Comparison of ENCODE assay signal across 8 cellular contexts in genomic region chr1:150876111-150876434, GRCh38. TPM values are rescaled to one million over a fixed set of nuclear protein-coding genes. Genes with fewer than 3 reads are reported as not detected.
DNase-seq lines count a peak whose midpoint lies in the region; ATAC-seq and TF ChIP-seq lines count a peak whose summit lies in the region.

No MANE protein-coding gene starts in this region.

- POLR2A ChIA-PET in RWPE1 (lab: Yijun Ruan, JAX; ENCODE audit: low non-redundant PET), result no interaction called here

- TF ChIP-seq CTCF in RWPE1 (conservative IDR thresholded peaks at IDR 0.05; ENCODE audit: low read depth) (no peak), colonic mucosa (IDR thresholded peaks at IDR 0.05) (no peak), lower lobe of right lung (IDR thresholded peaks at IDR 0.05) (no peak), testis (IDR thresholded peaks at IDR 0.05) (no peak)

- H3K4me3 ChIP-seq in HUES6 (ENCODE audit: low read depth, low read length) (peak overlapping the region; percentile 91), colonic mucosa (peak overlapping the region; percentile 92), lower lobe of right lung (peak overlapping the region; percentile 90), testis (peak overlapping the region; percentile 91 to 96)

- peak; percentile 80 to 81 for ATAC-seq in lower lobe of right lung

- intact Hi-C loops in colonic mucosa (cut with DNase I), result no loop called here
- intact Hi-C loops in lower lobe of right lung (cut with DNase I), result no loop called here
- intact Hi-C loops in testis (cut with DNase I; ENCODE audit: low total_unique reads), result no loop called here

- peak; percentile 43 for DNase-seq in COLO829 (ENCODE audit: low spot score)
- DNase-seq in GM19240 (ENCODE audit: insufficient read length, low spot score), result peak; percentile 9
- DNase-seq in RWPE1 (ENCODE audit: low spot score), result peak; percentile 53
- no peak for DNase-seq in colonic mucosa
- DNase-seq in lower lobe of right lung, result no peak
- DNase-seq in testis, result peak; percentile 71
- DNase-seq in mucosa of gallbladder (ENCODE audit: low spot score), result no peak

- TF ChIP-seq POLR2A in testis (IDR thresholded peaks at IDR 0.05), result no peak

- peak overlapping the region; percentile 53; the same call in 1 of the 2 replicates for H3K27ac ChIP-seq in HUES6 (ENCODE audit: low read depth, low read length)
- peak overlapping the region; percentile 94 for H3K27ac ChIP-seq in RWPE1
- H3K27ac ChIP-seq in colonic mucosa, result peak overlapping the region; percentile 93
- H3K27ac ChIP-seq in lower lobe of right lung, result peak overlapping the region; percentile 93
- peak overlapping the region; percentile 98 to 100 for H3K27ac ChIP-seq in testis

- H3K9ac ChIP-seq in HUES6 (ENCODE audit: low read length) (peak overlapping the region; percentile 76), colonic mucosa (ENCODE audit: low read depth in 2 of 2, low read length in 2 of 2) (peak overlapping the region; percentile 81 to 88)

- H3K36me3 ChIP-seq in HUES6 (ENCODE audit: control insufficient read depth, insufficient read depth, low read length) (peaks cover 5% of the 10 kb centered on the region), colonic mucosa (no peaks in the 10 kb centered on the region), lower lobe of right lung (peaks cover 4% of the 10 kb centered on the region), testis (ENCODE audit: low read depth, missing control alignments) (no peaks in the 10 kb centered on the region)

- WGBS in testis, 2 donors, result 0 to 1% methylated on average over 15 to 20 of the region's 21 CpGs

- H3K27me3 ChIP-seq in HUES6 (ENCODE audit: control insufficient read depth, insufficient read depth, low read length) (no peaks in the 10 kb centered on the region), colonic mucosa (no peaks in the 10 kb centered on the region), lower lobe of right lung (ENCODE audit: low read depth) (no peaks in the 10 kb centered on the region), testis (no peaks in the 10 kb centered on the region)

- H3K9me3 ChIP-seq in HUES6 (ENCODE audit: control insufficient read depth, insufficient read depth, low read depth, low read length) (no peaks in the 10 kb centered on the region), colonic mucosa (no peaks in the 10 kb centered on the region), lower lobe of right lung (no peaks in the 10 kb centered on the region), testis (no peaks in the 10 kb centered on the region)

- CTCF ChIA-PET in RWPE1 (lab: Yijun Ruan, JAX), result no interaction called here

- H3K4me1 ChIP-seq in HUES6 (ENCODE audit: control insufficient read depth, insufficient read depth, low read length) (no peaks in the 10 kb centered on the region), colonic mucosa (no peaks in the 10 kb centered on the region), lower lobe of right lung (peaks cover 24% of the 10 kb centered on the region), testis (peaks cover 3% of the 10 kb centered on the region)

RNA-seq across cellular contexts. Expression of gene ARNT, which starts 0.3 kb away (rescaled TPM):
- total RNA-seq in colonic mucosa, result 10 to 100 TPM; 29.5 to 41.7 TPM
- total RNA-seq in lower lobe of right lung, result 52.7 TPM
- 10 to 100 TPM; 81.3 to 94.2 TPM for total RNA-seq in testis
- polyA plus RNA-seq in testis (ENCODE audit: insufficient read depth, low read depth, low replicate concordance), result 43.1 TPM
- total RNA-seq in mucosa of gallbladder, result 38.9 TPM

RNA-seq across cellular contexts. Expression of gene CTXND2, which starts 10.9 kb away (rescaled TPM):
- total RNA-seq in colonic mucosa (not detected), lower lobe of right lung (not detected), testis (1 to 10 TPM in 1 of 2 donors, under 1 TPM in 1; 0.31 to 1.0 TPM), mucosa of gallbladder (not detected)
- polyA plus RNA-seq in testis (ENCODE audit: insufficient read depth, low read depth, low replicate concordance), result 0.26 TPM

RNA-seq across cellular contexts. Expression of gene SETDB1, which starts 50.1 kb away (rescaled TPM):
- total RNA-seq in colonic mucosa, result 10 to 100 TPM; 28.2 to 32.8 TPM
- total RNA-seq in lower lobe of right lung, result 47.5 TPM
- total RNA-seq in testis, result 10 to 100 TPM; 85.9 to 90.6 TPM
- polyA plus RNA-seq in testis (ENCODE audit: insufficient read depth, low read depth, low replicate concordance), result 89.5 TPM
- total RNA-seq in mucosa of gallbladder, result 42.6 TPM

Comparison
In these comparisons a context has a peak if more than half of its experiments do, and no peak if none do; other contexts are left out.
1. DNase-seq: peak in COLO829 (single experiment), GM19240 (single experiment), RWPE1 (single experiment) and testis (single experiment); none in colonic mucosa (single experiment), lower lobe of right lung (single experiment) and mucosa of gallbladder (single experiment).
2. Peak in every context shown above with its lines, with median percentiles within 50 percentile points of each other: H3K27ac ChIP-seq and H3K4me3 ChIP-seq.